In genomic region chr9:126549246-126550006, GRCh38 we compare ENCODE assay signal across 19 cellular contexts.
"Had no signal": no experiment of that assay in that cellular context is flagged by ENCODE, and none has a peak within 500 bp of the region (broad histone marks: within the 10 kb centered on the region; RNA-seq: fewer than 3 reads in every experiment).

No MANE protein-coding gene starts in this region.

- H3K27me3 Mint-ChIP-seq: activated CD4-positive, alpha-beta T cell treated with anti-CD3 and anti-CD28 coated beads, Interleukin-2, amount 10 ng/mL, durations not matched to agents 24 days and 14 days; natural killer cell treated with Interleukin-12 subunit alpha and Interleukin-12 subunit beta and Interleukin-15 and Interleukin-18, amount 100 ng/mL, for 72 hours; stimulated activated naive CD8-positive, alpha-beta T cell treated with anti-CD3 and anti-CD28 coated beads, Interleukin-15, Interleukin-2, amounts not matched to agents 100 ng/mL and 50 ng/mL, for 24 hours; type B pancreatic cell had no signal

- H3K4me2 ChIP-seq: smooth muscle cell had no signal

- H3K27ac ChIP-seq: coronary artery, esophagus muscularis mucosa, psoas muscle, right lobe of liver, suprapubic skin had no signal

- H3K36me3 Mint-ChIP-seq: activated naive CD4-positive, alpha-beta T cell treated with anti-CD3 and anti-CD28 coated beads, Interleukin-2, amount 50 U/mL, for 72 hours; brain; natural killer cell treated with Interleukin-12 subunit alpha and Interleukin-12 subunit beta and Interleukin-15 and Interleukin-18, amount 100 ng/mL, for 72 hours; type B pancreatic cell had no signal

- H3K9me3 Mint-ChIP-seq: activated CD4-positive, alpha-beta T cell treated with anti-CD3 and anti-CD28 coated beads, Interleukin-2, amount 10 ng/mL, durations not matched to agents 24 days and 14 days; activated naive CD4-positive, alpha-beta T cell treated with anti-CD3 and anti-CD28 coated beads, Interleukin-2, amount 50 U/mL, for 72 hours; natural killer cell treated with Interleukin-12 subunit alpha and Interleukin-12 subunit beta and Interleukin-15 and Interleukin-18, amount 100 ng/mL, for 72 hours; stimulated activated naive CD8-positive, alpha-beta T cell treated with anti-CD3 and anti-CD28 coated beads, Interleukin-15, Interleukin-2, amounts not matched to agents 100 ng/mL and 50 ng/mL, for 24 hours; type B pancreatic cell had no signal

- H3K36me3 ChIP-seq: esophagus muscularis mucosa, right lobe of liver, suprapubic skin had no signal

- H3K27me3 ChIP-seq: right lobe of liver had no signal

- H3K4me3 ChIP-seq: coronary artery, esophagus muscularis mucosa, psoas muscle, right lobe of liver, smooth muscle cell, suprapubic skin had no signal

- DNase-seq: activated CD4-positive, alpha-beta T cell treated with anti-CD3 and anti-CD28 coated beads, Interleukin-2, amount 10 ng/mL, durations not matched to agents 24 days and 14 days; activated CD4-positive, CD25-positive, alpha-beta regulatory T cell; activated CD8-positive, alpha-beta memory T cell treated with anti-CD3 and anti-CD28 coated beads, Interleukin-2, amount 50 U/mL, for 4 hours; activated CD8-positive, alpha-beta T cell treated with anti-CD3 and anti-CD28 coated beads, Interleukin-2, amount 10 ng/mL, durations not matched to agents 7 days and 5 days; activated gamma-delta T cell; activated T-cell treated with anti-CD3 and anti-CD28 coated beads, Interleukin-2, amount 50 U/mL, for 48 hours; amygdala; central memory CD4-positive, alpha-beta T cell; psoas muscle had no signal

- H3K4me3 Mint-ChIP-seq: activated CD4-positive, alpha-beta T cell treated with anti-CD3 and anti-CD28 coated beads, Interleukin-2, amount 10 ng/mL, durations not matched to agents 24 days and 14 days; activated CD8-positive, alpha-beta T cell treated with anti-CD3 and anti-CD28 coated beads, Interleukin-2, amount 10 ng/mL, durations not matched to agents 7 days and 5 days; natural killer cell treated with Interleukin-12 subunit alpha and Interleukin-12 subunit beta and Interleukin-15 and Interleukin-18, amount 100 ng/mL, for 72 hours; stimulated activated naive CD8-positive, alpha-beta T cell treated with anti-CD3 and anti-CD28 coated beads, Interleukin-15, Interleukin-2, amounts not matched to agents 100 ng/mL and 50 ng/mL, for 24 hours; type B pancreatic cell had no signal

- ATAC-seq: activated CD8-positive, alpha-beta T cell treated with anti-CD3 and anti-CD28 coated beads, Interleukin-2, amount 10 ng/mL, durations not matched to agents 7 days and 5 days; activated naive CD4-positive, alpha-beta T cell treated with anti-CD3 and anti-CD28 coated beads, Interleukin-2, amount 50 U/mL, for 72 hours; natural killer cell treated with Interleukin-12 subunit alpha and Interleukin-12 subunit beta and Interleukin-15 and Interleukin-18, amount 100 ng/mL, for 72 hours; psoas muscle had no signal

- H3K9me3 ChIP-seq: esophagus muscularis mucosa, psoas muscle, right lobe of liver, suprapubic skin had no signal

- H3K4me1 ChIP-seq: esophagus muscularis mucosa, psoas muscle, right lobe of liver, suprapubic skin had no signal

- H3K27ac Mint-ChIP-seq: activated CD4-positive, alpha-beta T cell treated with anti-CD3 and anti-CD28 coated beads, Interleukin-2, amount 10 ng/mL, durations not matched to agents 24 days and 14 days; activated CD8-positive, alpha-beta T cell treated with anti-CD3 and anti-CD28 coated beads, Interleukin-2, amount 10 ng/mL, durations not matched to agents 7 days and 5 days; activated naive CD4-positive, alpha-beta T cell treated with anti-CD3 and anti-CD28 coated beads, Interleukin-2, amount 50 U/mL, for 72 hours; natural killer cell treated with Interleukin-12 subunit alpha and Interleukin-12 subunit beta and Interleukin-15 and Interleukin-18, amount 100 ng/mL, for 72 hours; stimulated activated naive CD8-positive, alpha-beta T cell treated with anti-CD3 and anti-CD28 coated beads, Interleukin-15, Interleukin-2, amounts not matched to agents 100 ng/mL and 50 ng/mL, for 24 hours; type B pancreatic cell had no signal

- H3K4me1 Mint-ChIP-seq: activated CD4-positive, alpha-beta T cell treated with anti-CD3 and anti-CD28 coated beads, Interleukin-2, amount 10 ng/mL, durations not matched to agents 24 days and 14 days had no signal
